ENCODE assay signal across 8 cellular contexts in the genomic region with DNA sequence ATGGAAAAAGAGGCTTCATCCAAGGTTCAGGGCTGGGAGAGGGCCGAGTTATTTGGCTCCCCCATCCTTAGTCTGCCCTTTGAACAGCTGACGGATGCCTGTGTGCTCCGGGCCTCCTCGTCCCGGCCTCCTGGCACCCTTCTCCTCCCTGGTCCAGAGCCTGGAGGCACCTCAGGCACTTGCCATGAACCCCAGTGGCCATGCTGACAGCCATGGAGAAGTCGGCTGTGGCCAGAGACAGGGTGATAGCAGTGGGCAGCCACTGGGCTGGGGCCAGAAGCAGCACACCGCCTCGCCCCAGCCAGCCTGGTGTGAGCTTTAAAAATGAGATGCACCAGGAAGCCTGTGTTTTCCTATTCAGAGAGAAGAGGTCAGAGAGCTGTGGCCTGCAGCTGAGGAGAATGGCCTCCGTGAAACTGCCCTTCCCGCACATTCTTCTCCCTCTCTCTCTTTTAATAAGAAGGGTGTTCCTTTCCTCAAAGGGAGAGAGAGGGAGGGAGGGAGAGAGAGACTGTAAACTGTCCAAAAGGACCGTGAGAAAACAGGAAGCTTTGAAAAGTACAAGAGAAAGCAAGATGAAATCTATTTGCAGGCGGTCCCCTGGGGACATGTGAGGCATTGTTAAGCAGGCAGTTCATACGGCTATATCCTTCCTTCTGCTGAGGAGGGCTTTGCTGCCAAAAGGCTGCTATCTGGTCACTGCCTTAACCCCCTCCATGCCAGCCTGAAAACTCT. TPM values are rescaled to one million over a fixed set of nuclear protein-coding genes. Genes with fewer than 3 reads are reported as not detected.
DNase-seq lines count a peak whose midpoint lies in the region; ATAC-seq and TF ChIP-seq lines count a peak whose summit lies in the region.

No MANE protein-coding gene starts in this region.

- H3K4me3 ChIP-seq in AG04450 (ENCODE audit: low read depth, low read length) (no peak overlapping the region), tibial artery (no peak overlapping the region)

- peak overlapping the region; percentile 91 for H3K27ac ChIP-seq in AG04450 (ENCODE audit: low read depth, low read length)
- H3K27ac ChIP-seq in tibial artery = peak overlapping the region; percentile 90 to 91

- ATAC-seq in GM19438 (IDR thresholded peaks at IDR 0.05; ENCODE audit: low read depth, unreplicated experiment) (peak; percentile 93), HG03469 (IDR thresholded peaks at IDR 0.05; ENCODE audit: unreplicated experiment) (peak; percentile 56)

- POLR2A ChIA-PET in AG04450 (lab: Yijun Ruan, JAX) = interaction anchor here (1.0 kb wide), 1 partner anchor 11 kb away, joined by 3 read pairs; no protein-coding TSS in a partner anchor

- H3K27me3 ChIP-seq in AG04450 (ENCODE audit: control insufficient read depth, insufficient read depth, low read length) (no peaks in the 10 kb centered on the region), tibial artery (no peaks in the 10 kb centered on the region)

- no peaks in the 10 kb centered on the region for H3K36me3 ChIP-seq in tibial artery

- intact Hi-C loops in tibial artery (cut with DNase I; ENCODE audit: low total_unique reads) = no loop called here

- TF ChIP-seq CTCF in AG04450 (IDR thresholded peaks at IDR 0.05; ENCODE audit: low read depth, low read length) (no peak), tibial artery (IDR thresholded peaks at IDR 0.05) (peak in 1 of 2 experiments; percentile 15)

- CTCF ChIA-PET in AG04450 (lab: Charles Lee) = interaction anchor here (1.4 kb wide), 1 partner anchor 86 kb away, joined by 7 read pairs; no protein-coding TSS in a partner anchor

- DNase-seq in AG04450 (ENCODE audit: low read depth, low spot score) = no peak
- peak; percentile 76 for DNase-seq in brain pericyte (ENCODE audit: low read depth, low spot score)
- DNase-seq in left kidney (ENCODE audit: low read depth, low spot score) = peak; percentile 81
- DNase-seq in tibial artery = peak; percentile 85 to 86
- DNase-seq in NCI-H2227 (lab: John Stamatoyannopoulos, UW; ENCODE audit: unreplicated experiment) = no peak
- no peak for DNase-seq in NCI-H187 (lab: John Stamatoyannopoulos, UW)

- H3K9me3 ChIP-seq in AG04450 (ENCODE audit: control insufficient read depth, insufficient read depth, low read length) (peaks cover 3% of the 10 kb centered on the region; the same call in 1 of the 2 replicates), tibial artery (no peaks in the 10 kb centered on the region)

- peaks cover 8 to 59% (median 39%) of the 10 kb centered on the region in 4 donors for H3K4me1 ChIP-seq in tibial artery

RNA-seq across cellular contexts. Expression of a gene that starts 55.3 kb away (rescaled TPM):
- polyA plus RNA-seq in AG04450 (2011; rRNA removed) = not detected in 2 replicates
- polyA minus RNA-seq in AG04450 (2011; rRNA and poly(A)+ RNA removed) = not detected in 2 replicates

Comparison
In these comparisons a context has a peak if more than half of its experiments do, and no peak if none do; other contexts are left out.
1. DNase-seq: peak in brain pericyte (single experiment), left kidney (single experiment) and tibial artery (2 of 2); none in AG04450 (single experiment), NCI-H2227 (single experiment) and NCI-H187 (0 of 2).